14 cellular contexts compared by ENCODE assay signal in the genomic region with DNA sequence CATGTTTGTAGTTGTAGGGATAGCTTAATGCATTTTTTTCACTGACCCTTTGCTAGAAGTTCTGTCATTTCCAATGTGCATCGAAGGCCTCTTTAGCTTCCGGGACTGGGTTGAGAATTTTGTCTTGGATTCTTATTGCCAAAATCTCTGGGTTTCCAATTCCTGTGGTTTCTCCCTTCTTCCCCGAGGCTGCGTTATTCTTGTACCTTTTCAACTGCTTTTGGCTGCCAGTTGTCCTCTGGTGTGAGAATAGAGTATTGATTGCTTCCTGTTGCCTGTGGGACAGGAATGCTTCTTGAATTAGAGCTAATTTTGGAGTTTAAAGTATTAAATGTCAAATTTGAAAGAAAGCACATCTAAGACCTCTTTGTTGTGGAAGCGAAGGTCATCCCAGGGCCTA. TPM values are rescaled to one million over a fixed set of nuclear protein-coding genes. Genes with fewer than 3 reads are reported as not detected.
DNase-seq lines count a peak whose midpoint lies in the region; ATAC-seq and TF ChIP-seq lines count a peak whose summit lies in the region.
"Had no signal": no experiment of that assay in that cellular context is flagged by ENCODE, and none has a peak within 500 bp of the region (broad histone marks: within the 10 kb centered on the region; RNA-seq: fewer than 3 reads in every experiment).

No MANE protein-coding gene starts in this region.

- no peaks in the 10 kb centered on the region for H3K27me3 ChIP-seq in HUES48 (ENCODE audit: control insufficient read depth, insufficient read depth, low read length)
- no peaks in the 10 kb centered on the region for H3K27me3 ChIP-seq in rectal smooth muscle tissue (ENCODE audit: control insufficient read depth, insufficient read depth, low read length)

- H3K9me3 Mint-ChIP-seq in WTC11 (no peaks in the 10 kb centered on the region), mesothelial cell of epicardium (no peaks in the 10 kb centered on the region)
- H3K9me3 Mint-ChIP-seq: CD4-positive, alpha-beta T cell had no signal

- H3K27ac ChIP-seq in HUES48 (ENCODE audit: low read depth, low read length) (no peak overlapping the region), rectal smooth muscle tissue (ENCODE audit: low read depth, low read length) (peak overlapping the region; percentile 10)
- H3K27ac ChIP-seq: RWPE1 had no signal

- H3K4me3 Mint-ChIP-seq in WTC11 (no peak overlapping the region), mesothelial cell of epicardium (no peak overlapping the region)
- H3K4me3 Mint-ChIP-seq: B cell; CD4-positive, alpha-beta T cell had no signal

- no peak for DNase-seq in WTC11 (ENCODE audit: low spot score)
- no peak for DNase-seq in mesothelial cell of epicardium (ENCODE audit: low spot score in 2 of 2, unreplicated experiment in 2 of 2)
- no peak for DNase-seq in HEK293T (ENCODE audit: extremely low spot score)
- DNase-seq in NCI-H1417 treated with DMSO at 0.1 percent for 48 hours (lab: John Stamatoyannopoulos, UW): no peak
- DNase-seq: ACHN; CD4-positive, alpha-beta T cell; OCI-M1; SW 1271 had no signal

- H3K9ac ChIP-seq in HUES48 (ENCODE audit: low read depth, low read length) (0 out of 2 replicates have a peak overlapping the region, but pooled peaks have one; percentile 16), rectal smooth muscle tissue (ENCODE audit: low read length) (no peak overlapping the region)

- H3K4me1 Mint-ChIP-seq in WTC11: peaks cover 52% of the 10 kb centered on the region
- peaks cover 73% of the 10 kb centered on the region for H3K4me1 Mint-ChIP-seq in mesothelial cell of epicardium
- H3K4me1 Mint-ChIP-seq: B cell had no signal

- TF ChIP-seq CTCF in WTC11 (IDR thresholded peaks at IDR 0.05) (no peak), mesothelial cell of epicardium (IDR thresholded peaks at IDR 0.05; ENCODE audit: unreplicated experiment) (no peak)

- ATAC-seq in WTC11: no peak
- ATAC-seq in GM19324 (IDR thresholded peaks at IDR 0.05; ENCODE audit: low FRiP score, unreplicated experiment): no peak

- CTCF ChIA-PET in WTC11 (lab: Charles Lee) (interaction anchor here (0.9 to 2.2 kb wide), 3 partner anchors 14 to 285 kb away, joined by 3 to 8 read pairs (median 3); no protein-coding TSS in a partner anchor), HEK293T (lab: Yijun Ruan, JAX) (interaction anchor here (0.6 kb wide), 1 partner anchor 71 kb away, joined by 3 read pairs; no protein-coding TSS in a partner anchor)

- H3K27ac Mint-ChIP-seq in WTC11: peak overlapping the region; percentile 78
- H3K27ac Mint-ChIP-seq in mesothelial cell of epicardium: peak overlapping the region; percentile 78
- H3K27ac Mint-ChIP-seq: B cell; CD4-positive, alpha-beta T cell had no signal

- no peaks in the 10 kb centered on the region for H3K36me3 Mint-ChIP-seq in WTC11
- H3K36me3 Mint-ChIP-seq in mesothelial cell of epicardium: no peaks in the 10 kb centered on the region

- POLR2A ChIA-PET in WTC11 (lab: Charles Lee) (interaction anchor here (0.6 to 1.3 kb wide), 2 partner anchors 21 to 87 kb away, joined by 3 to 5 read pairs; a partner anchor contains a TSS), HEK293T (lab: Yijun Ruan, JAX) (no interaction called here)

- no peaks in the 10 kb centered on the region for H3K9me3 ChIP-seq in HUES48 (ENCODE audit: control insufficient read depth, insufficient read depth, low read length)

- H3K4me3 ChIP-seq in HUES48 (ENCODE audit: low read depth, low read length): no peak overlapping the region
- H3K4me3 ChIP-seq in rectal smooth muscle tissue (ENCODE audit: low read length): no peak overlapping the region

- H3K36me3 ChIP-seq in HUES48 (ENCODE audit: control insufficient read depth, insufficient read depth, low read length) (no peaks in the 10 kb centered on the region), rectal smooth muscle tissue (ENCODE audit: control insufficient read depth, insufficient read depth, low read length) (no peaks in the 10 kb centered on the region)

- H3K4me1 ChIP-seq in HUES48 (ENCODE audit: control insufficient read depth, insufficient read depth, low read length): peaks cover 50% of the 10 kb centered on the region
- peaks cover 3% of the 10 kb centered on the region for H3K4me1 ChIP-seq in rectal smooth muscle tissue (ENCODE audit: control insufficient read depth, insufficient read depth, low read length)

- no peaks in the 10 kb centered on the region for H3K27me3 Mint-ChIP-seq in WTC11 (ENCODE audit: low read depth)
- H3K27me3 Mint-ChIP-seq in mesothelial cell of epicardium (ENCODE audit: low read depth): no peaks in the 10 kb centered on the region

TF ChIP-seq in WTC11, 78 proteins besides CTCF, POLR2A, EP300 and RAD21:
- TF ChIP-seq, protein P1, sequence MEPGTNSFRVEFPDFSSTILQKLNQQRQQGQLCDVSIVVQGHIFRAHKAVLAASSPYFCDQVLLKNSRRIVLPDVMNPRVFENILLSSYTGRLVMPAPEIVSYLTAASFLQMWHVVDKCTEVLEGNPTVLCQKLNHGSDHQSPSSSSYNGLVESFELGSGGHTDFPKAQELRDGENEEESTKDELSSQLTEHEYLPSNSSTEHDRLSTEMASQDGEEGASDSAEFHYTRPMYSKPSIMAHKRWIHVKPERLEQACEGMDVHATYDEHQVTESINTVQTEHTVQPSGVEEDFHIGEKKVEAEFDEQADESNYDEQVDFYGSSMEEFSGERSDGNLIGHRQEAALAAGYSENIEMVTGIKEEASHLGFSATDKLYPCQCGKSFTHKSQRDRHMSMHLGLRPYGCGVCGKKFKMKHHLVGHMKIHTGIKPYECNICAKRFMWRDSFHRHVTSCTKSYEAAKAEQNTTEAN (CRISPR knock-in tag; IDR thresholded peaks at IDR 0.05): no peak
- TF ChIP-seq HMGA2 (CRISPR knock-in tag; IDR thresholded peaks at IDR 0.05) (no peak), RELA (CRISPR knock-in tag; IDR thresholded peaks at IDR 0.05; ENCODE audit: borderline replicate concordance) (no peak), ZNF416 (CRISPR knock-in tag; IDR thresholded peaks at IDR 0.05) (no peak)
- TF ChIP-seq, protein P2, sequence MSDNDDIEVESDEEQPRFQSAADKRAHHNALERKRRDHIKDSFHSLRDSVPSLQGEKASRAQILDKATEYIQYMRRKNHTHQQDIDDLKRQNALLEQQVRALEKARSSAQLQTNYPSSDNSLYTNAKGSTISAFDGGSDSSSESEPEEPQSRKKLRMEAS (CRISPR knock-in tag; IDR thresholded peaks at IDR 0.05): no peak

TF ChIP-seq in HEK293T, 16 proteins besides CTCF, POLR2A, EP300 and RAD21:
- no peak for TF ChIP-seq FOXK2 (IDR thresholded peaks at IDR 0.05)
- TF ChIP-seq L3MBTL2 (conservative IDR thresholded peaks at IDR 0.05): no peak
- TF ChIP-seq ARNT (IDR thresholded peaks at IDR 0.05): no peak
- no peak for TF ChIP-seq BHLHE40 (IDR thresholded peaks at IDR 0.05; ENCODE audit: borderline replicate concordance)
- TF ChIP-seq SUZ12 (IDR thresholded peaks at IDR 0.05): no peak

RNA-seq across cellular contexts. Expression of a gene that starts 21.0 kb away (rescaled TPM):
- total RNA-seq in WTC11 (2021): 5.0 to 7.0 TPM (median 6.1 TPM) in 3 replicates
- total RNA-seq in mesothelial cell of epicardium: 58.8 to 61.4 TPM (median 60.6 TPM) in 3 replicates
- total RNA-seq: CD4-positive, alpha-beta T cell; HT1080 had no signal
